Comparison of ENCODE assay signal across 8 cellular contexts in the genomic region with DNA sequence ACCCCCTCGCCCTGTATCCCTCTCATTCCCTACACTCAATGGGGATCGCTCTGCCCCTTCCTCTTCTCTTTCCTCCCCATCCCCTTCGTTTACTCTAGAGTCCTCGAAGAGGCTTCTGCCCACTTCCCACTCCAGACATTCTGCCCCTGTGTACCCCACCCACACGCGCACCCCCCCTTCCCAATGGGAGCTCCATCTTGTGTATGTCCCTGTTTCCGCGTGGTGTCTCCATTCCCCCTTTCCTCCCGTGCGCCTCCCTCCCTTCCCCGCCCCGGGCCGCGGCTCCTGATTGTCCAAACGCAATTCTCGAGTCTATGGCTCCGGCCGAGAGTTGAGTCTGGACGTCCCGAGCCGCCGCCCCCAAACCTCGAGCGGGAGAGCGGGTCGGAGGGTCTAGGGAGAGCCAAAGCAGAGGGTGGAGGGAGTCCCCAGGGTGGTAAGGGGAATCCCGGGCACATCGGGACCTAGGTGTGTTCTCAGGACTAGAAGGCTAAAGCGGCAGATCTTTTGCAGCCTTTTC. TPM values are rescaled to one million over a fixed set of nuclear protein-coding genes. Genes with fewer than 3 reads are reported as not detected.
A peak's percentile ranks its signal among the peaks of the same experiment; 100 is the strongest.
DNase-seq lines count a peak whose midpoint lies in the region; ATAC-seq and TF ChIP-seq lines count a peak whose summit lies in the region.

No MANE protein-coding gene starts in this region.

- no peak for ATAC-seq in HG03342 (IDR thresholded peaks at IDR 0.05; ENCODE audit: unreplicated experiment)

- peak overlapping the region; percentile 89 for H3K27ac Mint-ChIP-seq in dendritic cell treated with granulocyte-macrophage colony-stimulating factor and Interleukin-4, amounts not matched to agents 40 ng/mL and 50 ng/mL, for 4 days

- H3K27me3 Mint-ChIP-seq in dendritic cell treated with granulocyte-macrophage colony-stimulating factor and Interleukin-4, amounts not matched to agents 40 ng/mL and 50 ng/mL, for 4 days = peaks cover 17% of the 10 kb centered on the region

- H3K9me3 Mint-ChIP-seq in dendritic cell treated with granulocyte-macrophage colony-stimulating factor and Interleukin-4, amounts not matched to agents 40 ng/mL and 50 ng/mL, for 4 days = no peaks in the 10 kb centered on the region

- H3K4me3 Mint-ChIP-seq in dendritic cell treated with granulocyte-macrophage colony-stimulating factor and Interleukin-4, amounts not matched to agents 40 ng/mL and 50 ng/mL, for 4 days = peak overlapping the region; percentile 85

- H3K27ac ChIP-seq in thyroid gland = peak overlapping the region; percentile 89 to 93 (median 91)

- peaks cover 73% of the 10 kb centered on the region for H3K36me3 Mint-ChIP-seq in dendritic cell treated with granulocyte-macrophage colony-stimulating factor and Interleukin-4, amounts not matched to agents 40 ng/mL and 50 ng/mL, for 4 days (ENCODE audit: low read depth)

- H3K4me1 Mint-ChIP-seq in dendritic cell treated with granulocyte-macrophage colony-stimulating factor and Interleukin-4, amounts not matched to agents 40 ng/mL and 50 ng/mL, for 4 days (ENCODE audit: low read depth) = peaks cover 74% of the 10 kb centered on the region

- WGBS in lower leg skin, 2 donors = 1 to 2% methylated on average over 29 of the region's 29 CpGs
- 1% methylated on average over 28 to 29 of the region's 29 CpGs for WGBS in thyroid gland, 2 donors

- peaks cover 11 to 20% of the 10 kb centered on the region in 2 donors for H3K36me3 ChIP-seq in thyroid gland

- H3K4me1 ChIP-seq in thyroid gland = peaks cover 27 to 32% of the 10 kb centered on the region in 2 donors

- TF ChIP-seq CTCF in lower leg skin (IDR thresholded peaks at IDR 0.05) (no peak), thyroid gland (IDR thresholded peaks at IDR 0.05) (no peak)

- H3K27me3 ChIP-seq in thyroid gland = no peaks in the 10 kb centered on the region

- DNase-seq in NCI-H1417 (lab: John Stamatoyannopoulos, UW) = peak in 2 of 3 experiments; percentile 59 to 60
- DNase-seq in NCI-H1417 treated with DMSO at 0.1 percent for 48 hours (lab: John Stamatoyannopoulos, UW) = no peak
- DNase-seq in OCI-M1 (lab: John Stamatoyannopoulos, UW) = peak; percentile 61
- peak in 1 of 2 donors; percentile 94 for DNase-seq in lower leg skin (ENCODE audit: low spot score in 2 of 2)
- peak; percentile 48 to 52 for DNase-seq in thyroid gland
- DNase-seq in DMS153 treated with DMSO at 0.1 percent for 48 hours (lab: John Stamatoyannopoulos, UW; ENCODE audit: unreplicated experiment) = no peak

- H3K9me3 ChIP-seq in thyroid gland = no peaks in the 10 kb centered on the region

- no peak for TF ChIP-seq POLR2A in lower leg skin (IDR thresholded peaks at IDR 0.05)
- TF ChIP-seq POLR2A in thyroid gland (IDR thresholded peaks at IDR 0.05) = no peak

- intact Hi-C loops in dendritic cell treated with granulocyte-macrophage colony-stimulating factor and Interleukin-4, amounts not matched to agents 40 ng/mL and 50 ng/mL, for 4 days (cut with micrococcal nuclease) = loop anchor here (1.0 kb wide), 1 partner anchor 7 kb away; a partner anchor contains a TSS
- intact Hi-C loops in lower leg skin (cut with DNase I; ENCODE audit: low total_unique reads) = no loop called here
- intact Hi-C loops in thyroid gland (cut with DNase I) = loop anchor here (10.0 kb wide), 1 partner anchor 217 kb away; a partner anchor contains a TSS

- peak overlapping the region; percentile 84 for H3K4me3 ChIP-seq in lower leg skin (ENCODE audit: low read depth, poor library complexity, severe bottlenecking)
- H3K4me3 ChIP-seq in thyroid gland (replicated peaks in 1 of 3) = peak overlapping the region; percentile 33 to 89 (median 62)

RNA-seq across cellular contexts. Expression of a gene that starts 0.7 kb away (rescaled TPM):
- 10 to 100 TPM; 10.0 to 22.1 (median 13.7) TPM for total RNA-seq in lower leg skin
- total RNA-seq in thyroid gland = 10 to 100 TPM; 20.3 to 40.2 (median 24.7) TPM

RNA-seq across cellular contexts. Expression of a gene that starts 3.2 kb away (rescaled TPM):
- total RNA-seq in lower leg skin = 10 to 100 TPM; 39.3 to 49.5 (median 41.8) TPM
- 10 to 100 TPM; 30.2 to 79.4 (median 40.9) TPM for total RNA-seq in thyroid gland

RNA-seq across cellular contexts. Expression of a gene that starts 7.0 kb away (rescaled TPM):
- total RNA-seq in lower leg skin (10 to 100 TPM; 35.4 to 52.7 (median 39.1) TPM), thyroid gland (100 to 1,000 TPM in 3 of 4 donors, 10 to 100 TPM in 1; 90.8 to 191 (median 153) TPM)

RNA-seq across cellular contexts. Expression of a gene that starts 7.2 kb away (rescaled TPM):
- total RNA-seq in lower leg skin = 10 to 100 TPM; 17.8 to 27.3 (median 24.9) TPM
- 10 to 100 TPM; 29.6 to 46.8 (median 41.2) TPM for total RNA-seq in thyroid gland

RNA-seq across cellular contexts. Expression of a gene that starts 15.4 kb away (rescaled TPM):
- total RNA-seq in lower leg skin (under 1 TPM; 0.16 to 0.30 (median 0.28) TPM), thyroid gland (1 to 10 TPM in 3 of 4 donors, under 1 TPM in 1; 0.68 to 2.8 (median 2.0) TPM)

Comparison
In these comparisons a context has a peak if more than half of its experiments do, and no peak if none do; other contexts are left out.
1. DNase-seq: peak in NCI-H1417 (2 of 3), OCI-M1 (single experiment) and thyroid gland (2 of 2); none in NCI-H1417 treated with DMSO at 0.1 percent for 48 hours (single experiment) and DMS153 treated with DMSO at 0.1 percent for 48 hours (single experiment).